Comparison of ENCODE assay signal across 9 cellular contexts in genomic region chrX:12974217-12974796, GRCh38.
A peak's percentile ranks its signal among the peaks of the same experiment; 100 is the strongest.
DNase-seq lines count a peak whose midpoint lies in the region; ATAC-seq and TF ChIP-seq lines count a peak whose summit lies in the region.
"Had no signal": no experiment of that assay in that cellular context is flagged by ENCODE, and none has a peak within 500 bp of the region (broad histone marks: within the 10 kb centered on the region; RNA-seq: fewer than 3 reads in every experiment).

No MANE protein-coding gene starts in this region.

- H3K27ac Mint-ChIP-seq in activated naive CD4-positive, alpha-beta T cell treated with anti-CD3 and anti-CD28 coated beads, Interleukin-2, amount 10 ng/mL, durations not matched to agents 7 days and 5 days = peak overlapping the region; percentile 99

- CTCF ChIA-PET in activated naive CD4-positive, alpha-beta T cell treated with anti-CD3 and anti-CD28 coated beads, Interleukin-2, amount 10 ng/mL, durations not matched to agents 7 days and 5 days (lab: Charles Lee) = interaction anchor here (0.6 to 3.6 kb wide), 8 partner anchors 19 to 118 kb away, joined by 3 to 22 read pairs (median 4); no protein-coding TSS in a partner anchor

- ATAC-seq in HG03439 (IDR thresholded peaks at IDR 0.05; ENCODE audit: unreplicated experiment) = no peak

- peaks cover 43 to 73% of the 10 kb centered on the region in 2 experiments for H3K4me1 ChIP-seq in neutrophil (ENCODE audit: control insufficient read depth in 1 of 2, insufficient read depth in 1 of 2, low read depth in 1 of 2, low read length in 1 of 2)

- TF ChIP-seq CTCF in neutrophil (IDR thresholded peaks at IDR 0.05) = no peak

- H3K27ac ChIP-seq in neutrophil = peak overlapping the region; percentile 99
- H3K27ac ChIP-seq: C4-2B had no signal

- peaks cover 15% of the 10 kb centered on the region for H3K36me3 ChIP-seq in neutrophil

- H3K27me3 Mint-ChIP-seq in activated naive CD4-positive, alpha-beta T cell treated with anti-CD3 and anti-CD28 coated beads, Interleukin-2, amount 10 ng/mL, durations not matched to agents 7 days and 5 days = peaks cover 14% of the 10 kb centered on the region

- H3K9me3 Mint-ChIP-seq in activated naive CD4-positive, alpha-beta T cell treated with anti-CD3 and anti-CD28 coated beads, Interleukin-2, amount 10 ng/mL, durations not matched to agents 7 days and 5 days = no peaks in the 10 kb centered on the region

- peaks cover 38% of the 10 kb centered on the region for H3K4me1 Mint-ChIP-seq in activated naive CD4-positive, alpha-beta T cell treated with anti-CD3 and anti-CD28 coated beads, Interleukin-2, amount 10 ng/mL, durations not matched to agents 7 days and 5 days

- H3K4me3 Mint-ChIP-seq in activated naive CD4-positive, alpha-beta T cell treated with anti-CD3 and anti-CD28 coated beads, Interleukin-2, amount 10 ng/mL, durations not matched to agents 7 days and 5 days = peak overlapping the region; percentile 97

- no peaks in the 10 kb centered on the region for H3K9me3 ChIP-seq in neutrophil

- peak overlapping the region; percentile 78 to 89 for H3K4me3 ChIP-seq in neutrophil (ENCODE audit: low read depth in 1 of 2, low read length in 1 of 2)

- H3K27me3 ChIP-seq in neutrophil = no peaks in the 10 kb centered on the region

- H3K36me3 Mint-ChIP-seq in activated naive CD4-positive, alpha-beta T cell treated with anti-CD3 and anti-CD28 coated beads, Interleukin-2, amount 10 ng/mL, durations not matched to agents 7 days and 5 days = peaks cover 60% of the 10 kb centered on the region

- DNase-seq in NCI-H1436 (lab: John Stamatoyannopoulos, UW) = peak; percentile 16
- no peak for DNase-seq in NCI-H1436 treated with DMSO at 0.1 percent for 48 hours (lab: John Stamatoyannopoulos, UW)
- peak; percentile 65 to 77 for DNase-seq in NOMO-1 (lab: John Stamatoyannopoulos, UW; ENCODE audit: unreplicated experiment in 2 of 2)
- peak; percentile 65 for DNase-seq in activated naive CD4-positive, alpha-beta T cell treated with anti-CD3 and anti-CD28 coated beads, Interleukin-2, amount 10 ng/mL, durations not matched to agents 7 days and 5 days
- peak; percentile 71 for DNase-seq in glomerular visceral epithelial cell (ENCODE audit: extremely low spot score)
- DNase-seq in HuH-7.5 (ENCODE audit: low spot score) = no peak

Comparison
In these comparisons a context has a peak if more than half of its experiments do, and no peak if none do; other contexts are left out.
1. DNase-seq: peak in NCI-H1436 (single experiment), NOMO-1 (2 of 2), activated naive CD4-positive, alpha-beta T cell treated with anti-CD3 and anti-CD28 coated beads, Interleukin-2, amount 10 ng/mL, durations not matched to agents 7 days and 5 days (single experiment) and glomerular visceral epithelial cell (single experiment); none in NCI-H1436 treated with DMSO at 0.1 percent for 48 hours (single experiment) and HuH-7.5 (single experiment).